10 cellular contexts compared by ENCODE assay signal in genomic region chr1:108814343-108815125, GRCh38. TPM values are rescaled to one million over a fixed set of nuclear protein-coding genes. Genes with fewer than 3 reads are reported as not detected.
A peak's percentile ranks its signal among the peaks of the same experiment; 100 is the strongest.
DNase-seq lines count a peak whose midpoint lies in the region; ATAC-seq and TF ChIP-seq lines count a peak whose summit lies in the region.
"Had no signal": no experiment of that assay in that cellular context is flagged by ENCODE, and none has a peak within 500 bp of the region (broad histone marks: within the 10 kb centered on the region; RNA-seq: fewer than 3 reads in every experiment).

No MANE protein-coding gene starts in this region.

- POLR2A ChIA-PET in SK-N-SH (lab: Yijun Ruan, JAX): no interaction called here

- no peak overlapping the region for H3K4me2 ChIP-seq in SK-N-SH

- intact Hi-C loops in Right ventricle myocardium superior (cut with DNase I): no loop called here

- 70% methylated on average over 4 of the region's 4 CpGs for WGBS in SK-N-SH (ENCODE audit: low lambda C conversion rate)

- TF ChIP-seq RAD21 in SK-N-SH (IDR thresholded peaks at IDR 0.05; ENCODE audit: low read length): no peak

- H3K79me2 ChIP-seq in SK-N-SH (ENCODE audit: insufficient read depth): no peaks in the 10 kb centered on the region

- H3K27me3 ChIP-seq in SK-N-SH (ENCODE audit: insufficient read depth): no peaks in the 10 kb centered on the region

- no peaks in the 10 kb centered on the region for H4K20me1 ChIP-seq in SK-N-SH (ENCODE audit: insufficient read depth)

- H3K27ac ChIP-seq in SK-N-SH (ENCODE audit: low read depth in 2 of 2, low read length in 1 of 2): peak overlapping the region; percentile 96 to 99

- no peak overlapping the region for H3K4me3 ChIP-seq in SK-N-SH (ENCODE audit: low read depth in 2 of 2, low read length in 1 of 2)

- no peak overlapping the region for H3K9ac ChIP-seq in SK-N-SH

- H2AFZ ChIP-seq in SK-N-SH (ENCODE audit: low read depth): peak overlapping the region; percentile 32; the same call in 1 of the 2 replicates

- TF ChIP-seq EP300 in SK-N-SH (IDR thresholded peaks at IDR 0.05; ENCODE audit: borderline replicate concordance in 1 of 2, low read depth in 1 of 2, low read length in 1 of 2): peak in 1 of 2 experiments; percentile 65; a peak in 1 of 4 replicates

- no peak for TF ChIP-seq POLR2A in GM18505 (IDR thresholded peaks at IDR 0.05; ENCODE audit: borderline replicate concordance, extremely low read depth, insufficient read depth, insufficient read length)

- H3K36me3 ChIP-seq in SK-N-SH (replicated peaks in 1 of 2; ENCODE audit: control insufficient read depth in 1 of 2, insufficient read depth in 2 of 2, low read length in 1 of 2): peaks cover 5 to 17% of the 10 kb centered on the region in 2 experiments

- no peaks in the 10 kb centered on the region for H3K9me3 ChIP-seq in SK-N-SH

- CTCF ChIA-PET in SK-N-SH (lab: Yijun Ruan, JAX): interaction anchor here (1.0 to 1.3 kb wide), 3 partner anchors 14 to 122 kb away, joined by 3 to 4 read pairs (median 3); partner anchors contain the start of gene PRPF38B

- H3F3A ChIP-seq in SK-N-SH (replicated peaks; ENCODE audit: insufficient read depth): peaks cover 17% of the 10 kb centered on the region

- peak; percentile 44 for DNase-seq in DMS 273 treated with DMSO at 0.1 percent for 48 hours (lab: John Stamatoyannopoulos, UW)
- no peak for DNase-seq in SK-N-SH
- no peak for DNase-seq in Right ventricle myocardium superior
- peak; percentile 63 for DNase-seq in putamen (ENCODE audit: low spot score)
- no peak for DNase-seq in NCI-H2171 treated with DMSO at 0.1 percent for 48 hours (lab: John Stamatoyannopoulos, UW)
- no peak for DNase-seq in NOMO-1 treated with dmso at 0.1 percent for 144 hours (lab: John Stamatoyannopoulos, UW; ENCODE audit: unreplicated experiment)
- DNase-seq: activated gamma-delta T cell; stimulated activated CD4-positive, alpha-beta T cell treated with anti-CD3 and anti-CD28 coated beads, Interleukin-4, amount 100 ng/mL, for 1 hour had no signal

- no peaks in the 10 kb centered on the region for H3K9me2 ChIP-seq in SK-N-SH

- ATAC-seq in Right ventricle myocardium superior (ENCODE audit: poor library complexity) (peak; percentile 64), GM19328 (IDR thresholded peaks at IDR 0.05; ENCODE audit: unreplicated experiment) (no peak), GM18505 (IDR thresholded peaks at IDR 0.05; ENCODE audit: unreplicated experiment) (no peak)

- peaks cover 20 to 33% of the 10 kb centered on the region in 2 experiments for H3K4me1 ChIP-seq in SK-N-SH (ENCODE audit: control insufficient read depth in 1 of 2, insufficient read depth in 2 of 2, low read depth in 1 of 2, low read length in 1 of 2)

- no peak for TF ChIP-seq CTCF in SK-N-SH (IDR thresholded peaks at IDR 0.05)

TF ChIP-seq in SK-N-SH, 30 proteins besides CTCF, POLR2A, EP300 and RAD21:
- TF ChIP-seq TCF12 (IDR thresholded peaks at IDR 0.05) (peak; percentile 65; the same call in 1 of the 2 replicates), NFIC (IDR thresholded peaks at IDR 0.05; ENCODE audit: borderline replicate concordance) (peak; percentile 23; the same call in 1 of the 2 replicates), PBX3 (IDR thresholded peaks at IDR 0.05) (peak; percentile 55), RXRA (IDR thresholded peaks at IDR 0.05; ENCODE audit: borderline replicate concordance, low read depth) (no peak), ELF1 (IDR thresholded peaks at IDR 0.05) (no peak), FOXJ3 (CRISPR knock-in tag; IDR thresholded peaks at IDR 0.05) (no peak)

RNA-seq across cellular contexts. Expression of gene AKNAD1, which starts 42.4 kb away (rescaled TPM):
- polyA plus RNA-seq in SK-N-SH (2012; rRNA removed): 0.70 and 0.71 TPM in 2 replicates
- 0.66 and 0.79 TPM in 2 replicates for polyA plus RNA-seq in SK-N-SH (2012; cell fraction: cytosol; rRNA removed)
- 0.42 and 1.1 TPM in 2 replicates for polyA plus RNA-seq in SK-N-SH (2012; cell fraction: nucleus; rRNA removed)
- total RNA-seq in Right ventricle myocardium superior: not detected

Comparison
In these comparisons a context has a peak if more than half of its experiments do, and no peak if none do; other contexts are left out.
1. DNase-seq: peak in DMS 273 treated with DMSO at 0.1 percent for 48 hours (single experiment) and putamen (single experiment); none in SK-N-SH (single experiment), Right ventricle myocardium superior (single experiment), NCI-H2171 treated with DMSO at 0.1 percent for 48 hours (single experiment) and NOMO-1 treated with dmso at 0.1 percent for 144 hours (single experiment).